In the genomic region with DNA sequence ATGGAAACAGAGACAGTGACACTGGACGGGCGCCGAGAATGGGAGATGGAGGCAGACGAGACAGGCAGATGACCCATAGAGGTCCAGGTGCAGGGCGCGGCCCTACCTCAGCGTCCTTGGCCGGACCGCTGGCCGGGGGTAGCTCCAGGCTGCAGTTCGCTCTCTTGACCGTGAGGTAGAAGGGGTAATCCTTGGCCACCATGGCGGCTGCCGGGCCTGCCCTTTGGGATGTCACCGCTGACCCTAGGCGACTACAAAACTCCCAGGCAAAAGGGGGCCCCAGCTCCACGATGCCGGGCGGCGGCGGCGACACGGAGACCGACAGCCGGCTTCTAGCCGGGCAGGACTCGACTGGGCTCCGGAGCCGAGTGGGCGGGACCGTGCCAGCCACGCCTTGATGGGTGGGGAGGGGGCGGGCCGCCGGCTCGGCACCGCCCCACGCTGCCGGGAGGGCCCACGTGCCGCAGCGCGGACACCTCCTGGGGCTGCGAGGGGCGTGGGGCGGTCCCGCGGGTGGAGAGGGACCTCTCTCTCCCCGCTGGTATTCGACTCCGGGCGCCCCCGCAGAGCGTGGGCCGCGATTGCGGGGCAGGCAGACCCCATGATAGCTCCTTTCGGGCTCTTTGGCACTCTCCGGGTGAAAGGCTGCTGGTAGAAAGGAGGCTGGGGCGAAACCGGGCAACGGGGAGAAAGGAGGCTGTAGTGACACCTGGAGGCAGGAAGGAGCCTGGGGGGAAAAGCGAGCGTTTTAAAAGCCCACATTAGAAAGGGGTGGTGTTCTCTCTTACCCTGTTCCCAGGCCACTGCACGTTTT, we compare ENCODE assay signal across 8 cellular contexts. TPM values are rescaled to one million over a fixed set of nuclear protein-coding genes. Genes with fewer than 3 reads are reported as not detected.
A peak's percentile ranks its signal among the peaks of the same experiment; 100 is the strongest.
DNase-seq lines count a peak whose midpoint lies in the region; ATAC-seq, FAIRE-seq and TF ChIP-seq lines count a peak whose summit lies in the region.

A gene with protein sequence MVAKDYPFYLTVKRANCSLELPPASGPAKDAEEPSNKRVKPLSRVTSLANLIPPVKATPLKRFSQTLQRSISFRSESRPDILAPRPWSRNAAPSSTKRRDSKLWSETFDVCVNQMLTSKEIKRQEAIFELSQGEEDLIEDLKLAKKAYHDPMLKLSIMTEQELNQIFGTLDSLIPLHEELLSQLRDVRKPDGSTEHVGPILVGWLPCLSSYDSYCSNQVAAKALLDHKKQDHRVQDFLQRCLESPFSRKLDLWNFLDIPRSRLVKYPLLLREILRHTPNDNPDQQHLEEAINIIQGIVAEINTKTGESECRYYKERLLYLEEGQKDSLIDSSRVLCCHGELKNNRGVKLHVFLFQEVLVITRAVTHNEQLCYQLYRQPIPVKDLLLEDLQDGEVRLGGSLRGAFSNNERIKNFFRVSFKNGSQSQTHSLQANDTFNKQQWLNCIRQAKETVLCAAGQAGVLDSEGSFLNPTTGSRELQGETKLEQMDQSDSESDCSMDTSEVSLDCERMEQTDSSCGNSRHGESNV (minus strand): TSS at position 353 of the 814 bp plus-strand sequence. CDS start 151 bp downstream, at position 202.

- ATAC-seq in GM21786 (IDR thresholded peaks at IDR 0.05; ENCODE audit: unreplicated experiment), result peak; percentile 81
- peak; percentile 97 for ATAC-seq in SK-N-SH treated with all-trans-retinoic acid at 6 μM for 48 hours
- ATAC-seq in Right ventricle myocardium inferior, result peak; percentile 95
- ATAC-seq in pancreas, result peak; percentile 85 to 93 (median 91)

- DNase-seq in GDM1 (lab: John Stamatoyannopoulos, UW), result peak; percentile 89
- DNase-seq in Karpas-422, result peak; percentile 81
- DNase-seq in activated naive CD8-positive, alpha-beta T cell treated with anti-CD3 and anti-CD28 coated beads for 36 hours, result peak; percentile 87
- DNase-seq in Right ventricle myocardium inferior (ENCODE audit: missing footprints), result peak; percentile 93
- DNase-seq in pancreas, result peak; percentile 82 to 97 (median 91)
- DNase-seq in tibial artery, result peak; percentile 72 to 87

- peak within 1 kb of the TSS; percentile 58 for H3K4me2 ChIP-seq in Karpas-422 (ENCODE audit: low read depth, low read length, poor library complexity, severe bottlenecking)

- H3K27ac ChIP-seq in Karpas-422 (ENCODE audit: low read length) (no peak within 1 kb of the TSS), pancreas (peak within 1 kb of the TSS; percentile 21 to 85 (median 52)), tibial artery (peak within 1 kb of the TSS; percentile 50 to 55)

- peaks cover 7% of the 10 kb centered on the region; the same call in 1 of the 2 replicates for H4K20me1 ChIP-seq in Karpas-422 (ENCODE audit: insufficient read depth, low read depth, low read length)

- no peaks in the 10 kb centered on the region for H3K27me3 ChIP-seq in Karpas-422 (ENCODE audit: low read length)
- no peaks in the 10 kb centered on the region for H3K27me3 ChIP-seq in pancreas
- H3K27me3 ChIP-seq in tibial artery, result no peaks in the 10 kb centered on the region

- H3K9me3 ChIP-seq in Karpas-422 (ENCODE audit: low read length), result no peaks in the 10 kb centered on the region
- no peaks in the 10 kb centered on the region for H3K9me3 ChIP-seq in pancreas
- no peaks in the 10 kb centered on the region for H3K9me3 ChIP-seq in tibial artery

- H3K9me3 Mint-ChIP-seq in activated naive CD8-positive, alpha-beta T cell treated with anti-CD3 and anti-CD28 coated beads for 36 hours, result no peaks in the 10 kb centered on the region

- H3K9me2 ChIP-seq in Karpas-422 (replicated peaks; ENCODE audit: insufficient read depth, low read length), result no peaks in the 10 kb centered on the region

- peak within 1 kb of the TSS; percentile 27; the same call in 1 of the 2 replicates for H3K9ac ChIP-seq in Karpas-422 (ENCODE audit: low read length)

- no peaks in the 10 kb centered on the region for H3K79me2 ChIP-seq in Karpas-422 (ENCODE audit: low read length)

- no peaks in the 10 kb centered on the region for H3K36me3 ChIP-seq in Karpas-422 (ENCODE audit: insufficient read depth, low read length)
- no peaks in the 10 kb centered on the region for H3K36me3 ChIP-seq in pancreas
- H3K36me3 ChIP-seq in tibial artery, result no peaks in the 10 kb centered on the region

- H2AFZ ChIP-seq in Karpas-422 (ENCODE audit: low read length), result no peak within 1 kb of the TSS

- peak within 1 kb of the TSS; percentile 91 for H3K27ac Mint-ChIP-seq in activated naive CD8-positive, alpha-beta T cell treated with anti-CD3 and anti-CD28 coated beads for 36 hours

- no peak for FAIRE-seq in pancreas (lab: Jason Lieb, UNC)

- peaks cover 27% of the 10 kb centered on the region for H3K36me3 Mint-ChIP-seq in activated naive CD8-positive, alpha-beta T cell treated with anti-CD3 and anti-CD28 coated beads for 36 hours

- H3K4me3 Mint-ChIP-seq in activated naive CD8-positive, alpha-beta T cell treated with anti-CD3 and anti-CD28 coated beads for 36 hours, result peak within 1 kb of the TSS; percentile 92

- H3K4me1 ChIP-seq in Karpas-422 (ENCODE audit: low read length), result peaks cover 21% of the 10 kb centered on the region
- peaks cover 0 to 27% (median 8%) of the 10 kb centered on the region in 3 donors for H3K4me1 ChIP-seq in pancreas
- H3K4me1 ChIP-seq in tibial artery, result peaks cover 0 to 28% (median 19%) of the 10 kb centered on the region in 4 donors

- 1% methylated on average over 65 of the region's 65 CpGs for WGBS in pancreas, 2 donors

- peak within 1 kb of the TSS; percentile 53 for H3K4me3 ChIP-seq in Karpas-422 (ENCODE audit: low read length)
- H3K4me3 ChIP-seq in pancreas, result peak within 1 kb of the TSS; percentile 79 to 91 (median 85)
- H3K4me3 ChIP-seq in tibial artery, result peak within 1 kb of the TSS; percentile 67 to 82

- peaks cover 34% of the 10 kb centered on the region for H3K4me1 Mint-ChIP-seq in activated naive CD8-positive, alpha-beta T cell treated with anti-CD3 and anti-CD28 coated beads for 36 hours

- peak in 3 of 4 donors; percentile 23 to 34 (median 32) for TF ChIP-seq CTCF in pancreas (IDR thresholded peaks at IDR 0.05)
- peak in 1 of 2 experiments; percentile 11 for TF ChIP-seq CTCF in tibial artery (IDR thresholded peaks at IDR 0.05)

- intact Hi-C loops in Right ventricle myocardium inferior (cut with DNase I), result loop anchor here (1.0 to 5.0 kb wide), 4 partner anchors 100 to 187 kb away; no protein-coding TSS in a partner anchor
- intact Hi-C loops in pancreas (cut with DNase I), result loop anchor here in 1 of 3 donors (10.0 kb wide), 1 partner anchor 97 kb away; no protein-coding TSS in a partner anchor
- intact Hi-C loops in tibial artery (cut with DNase I; ENCODE audit: low total_unique reads), result loop anchor here (5.0 kb wide), 2 partner anchors 100 to 190 kb away; no protein-coding TSS in a partner anchor

- H3K27me3 Mint-ChIP-seq in activated naive CD8-positive, alpha-beta T cell treated with anti-CD3 and anti-CD28 coated beads for 36 hours, result no peaks in the 10 kb centered on the region

TF ChIP-seq in SK-N-SH treated with all-trans-retinoic acid at 6 μM for 48 hours, 23 proteins besides CTCF, POLR2A, EP300 and RAD21:
- TF ChIP-seq PPARA (CRISPR knock-in tag; IDR thresholded peaks at IDR 0.05; ENCODE audit: borderline replicate concordance), result no peak
- no peak for TF ChIP-seq ESRRG (CRISPR knock-in tag; IDR thresholded peaks at IDR 0.05)
- no peak for TF ChIP-seq RARB (CRISPR knock-in tag; IDR thresholded peaks at IDR 0.05)
- TF ChIP-seq OSR1 (CRISPR knock-in tag; IDR thresholded peaks at IDR 0.05), result no peak
- TF ChIP-seq TOX (CRISPR knock-in tag; IDR thresholded peaks at IDR 0.05; ENCODE audit: borderline replicate concordance), result no peak
- no peak for TF ChIP-seq CSDC2 (CRISPR knock-in tag; IDR thresholded peaks at IDR 0.05)
- TF ChIP-seq ZFP3 (CRISPR knock-in tag; IDR thresholded peaks at IDR 0.05), result no peak
- TF ChIP-seq ISL1 (CRISPR knock-in tag; IDR thresholded peaks at IDR 0.05), result no peak
- TF ChIP-seq, protein P1, sequence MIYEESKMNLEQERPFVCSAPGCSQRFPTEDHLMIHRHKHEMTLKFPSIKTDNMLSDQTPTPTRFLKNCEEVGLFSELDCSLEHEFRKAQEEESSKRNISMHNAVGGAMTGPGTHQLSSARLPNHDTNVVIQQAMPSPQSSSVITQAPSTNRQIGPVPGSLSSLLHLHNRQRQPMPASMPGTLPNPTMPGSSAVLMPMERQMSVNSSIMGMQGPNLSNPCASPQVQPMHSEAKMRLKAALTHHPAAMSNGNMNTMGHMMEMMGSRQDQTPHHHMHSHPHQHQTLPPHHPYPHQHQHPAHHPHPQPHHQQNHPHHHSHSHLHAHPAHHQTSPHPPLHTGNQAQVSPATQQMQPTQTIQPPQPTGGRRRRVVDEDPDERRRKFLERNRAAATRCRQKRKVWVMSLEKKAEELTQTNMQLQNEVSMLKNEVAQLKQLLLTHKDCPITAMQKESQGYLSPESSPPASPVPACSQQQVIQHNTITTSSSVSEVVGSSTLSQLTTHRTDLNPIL (CRISPR knock-in tag; IDR thresholded peaks at IDR 0.05; ENCODE audit: low read depth), result no peak
- TF ChIP-seq ZFP30 (CRISPR knock-in tag; IDR thresholded peaks at IDR 0.05), result no peak
- TF ChIP-seq ZNF70 (CRISPR knock-in tag; IDR thresholded peaks at IDR 0.05), result no peak
- TF ChIP-seq ZNF8 (CRISPR knock-in tag; IDR thresholded peaks at IDR 0.05), result no peak
- TF ChIP-seq BACH2 (CRISPR knock-in tag; IDR thresholded peaks at IDR 0.05; ENCODE audit: borderline replicate concordance), result no peak
- TF ChIP-seq ARNTL (CRISPR knock-in tag; IDR thresholded peaks at IDR 0.05; ENCODE audit: borderline replicate concordance, low read depth), result no peak

RNA-seq across cellular contexts. Expression of the gene that starts here (rescaled TPM):
- total RNA-seq in Karpas-422 (2014; rRNA removed; shearing (Covaris generic); ENCODE audit: low replicate concordance), result 4.7 and 7.7 TPM in 2 replicates
- 10 to 100 TPM; 81.2 to 88.2 TPM for total RNA-seq in activated naive CD8-positive, alpha-beta T cell treated with anti-CD3 and anti-CD28 coated beads for 36 hours
- total RNA-seq in Right ventricle myocardium inferior, result 19.0 TPM
- total RNA-seq in pancreas, result 10 to 100 TPM; 12.6 to 36.5 (median 26.8) TPM
- polyA plus RNA-seq in pancreas, result 10 to 100 TPM; 11.4 to 11.8 TPM
